ENCODE assay signal across 17 cellular contexts in genomic region chr18:32157580-32157979, GRCh38. TPM values are rescaled to one million over a fixed set of nuclear protein-coding genes. Genes with fewer than 3 reads are reported as not detected.
DNase-seq lines count a peak whose midpoint lies in the region; ATAC-seq and TF ChIP-seq lines count a peak whose summit lies in the region.
"Had no signal": no experiment of that assay in that cellular context is flagged by ENCODE, and none has a peak within 500 bp of the region (broad histone marks: within the 10 kb centered on the region; RNA-seq: fewer than 3 reads in every experiment).

No MANE protein-coding gene starts in this region.

- peak overlapping the region; percentile 50 for H3K4me3 Mint-ChIP-seq in T-helper 2 cell treated with Interferon-gamma antibody and Interleukin-4, amounts not matched to agents 5 μg/mL and 100 μg/mL, for 36 hours
- peak overlapping the region; percentile 57 for H3K4me3 Mint-ChIP-seq in chondrocyte (ENCODE audit: unreplicated experiment)

- peak overlapping the region; percentile 83 for H2AFZ ChIP-seq in OCI-LY3 (ENCODE audit: low read depth, low read length)
- peak overlapping the region; percentile 45 for H2AFZ ChIP-seq in parathyroid adenoma

- H3K9ac ChIP-seq in OCI-LY3 (ENCODE audit: low read length) (peak overlapping the region; percentile 32; the same call in 1 of the 2 replicates), parathyroid adenoma (no peak overlapping the region)

- TF ChIP-seq CTCF in OCI-LY3 (IDR thresholded peaks at IDR 0.05; ENCODE audit: low read depth, low read length) = no peak
- TF ChIP-seq CTCF in chondrocyte (IDR thresholded peaks at IDR 0.05) = no peak
- no peak for TF ChIP-seq CTCF in parathyroid adenoma (IDR thresholded peaks at IDR 0.05)
- no peak for TF ChIP-seq CTCF in vagina (IDR thresholded peaks at IDR 0.05)

- no peak for TF ChIP-seq POLR2A in vagina (IDR thresholded peaks at IDR 0.05)

- no peak for ATAC-seq in GM18870 (IDR thresholded peaks at IDR 0.05; ENCODE audit: unreplicated experiment)

- H3K9me3 ChIP-seq in OCI-LY3 (ENCODE audit: insufficient read depth, low read length) = no peaks in the 10 kb centered on the region
- H3K9me3 ChIP-seq in parathyroid adenoma (ENCODE audit: control insufficient read depth, low read length) = no peaks in the 10 kb centered on the region
- no peaks in the 10 kb centered on the region for H3K9me3 ChIP-seq in vagina
- H3K9me3 ChIP-seq: breast epithelium, neutrophil, right atrium auricular region, tibial artery had no signal

- H3K4me1 ChIP-seq in OCI-LY3 (ENCODE audit: low read length) (peaks cover 15% of the 10 kb centered on the region), parathyroid adenoma (no peaks in the 10 kb centered on the region), vagina (peaks cover 4% of the 10 kb centered on the region)
- H3K4me1 ChIP-seq: breast epithelium had no signal

- H3K27ac Mint-ChIP-seq in T-helper 2 cell treated with Interferon-gamma antibody and Interleukin-4, amounts not matched to agents 5 μg/mL and 100 μg/mL, for 36 hours = no peak overlapping the region
- no peak overlapping the region for H3K27ac Mint-ChIP-seq in chondrocyte (ENCODE audit: unreplicated experiment)
- H3K27ac Mint-ChIP-seq: activated naive CD4-positive, alpha-beta T cell treated with anti-CD3 and anti-CD28 coated beads, Interleukin-2, amount 50 U/mL, for 72 hours had no signal

- H3K27me3 ChIP-seq in OCI-LY3 (ENCODE audit: low read depth, low read length) = no peaks in the 10 kb centered on the region
- H3K27me3 ChIP-seq in parathyroid adenoma (ENCODE audit: control insufficient read depth, insufficient read depth, low read length) = no peaks in the 10 kb centered on the region
- no peaks in the 10 kb centered on the region for H3K27me3 ChIP-seq in vagina
- H3K27me3 ChIP-seq: breast epithelium, right atrium auricular region, tibial artery had no signal

- H3K36me3 ChIP-seq in OCI-LY3 (replicated peaks; ENCODE audit: low read depth, low read length) (peaks cover 6% of the 10 kb centered on the region), parathyroid adenoma (ENCODE audit: control insufficient read depth, insufficient read depth, low read length) (no peaks in the 10 kb centered on the region), vagina (no peaks in the 10 kb centered on the region)
- H3K36me3 ChIP-seq: breast epithelium, neutrophil, right atrium auricular region, tibial artery, WERI-Rb-1 had no signal

- no peaks in the 10 kb centered on the region for H3K79me2 ChIP-seq in OCI-LY3 (ENCODE audit: low read length)
- no peaks in the 10 kb centered on the region for H3K79me2 ChIP-seq in parathyroid adenoma

- H3K9me3 Mint-ChIP-seq in T-helper 2 cell treated with Interferon-gamma antibody and Interleukin-4, amounts not matched to agents 5 μg/mL and 100 μg/mL, for 36 hours = no peaks in the 10 kb centered on the region
- H3K9me3 Mint-ChIP-seq in chondrocyte (ENCODE audit: low read depth) = no peaks in the 10 kb centered on the region
- H3K9me3 Mint-ChIP-seq: activated naive CD4-positive, alpha-beta T cell treated with anti-CD3 and anti-CD28 coated beads, Interleukin-2, amount 50 U/mL, for 72 hours had no signal

- intact Hi-C loops in vagina (cut with DNase I) = loop anchor here (5.0 kb wide), 1 partner anchor 395 kb away; no protein-coding TSS in a partner anchor

- H3K27ac ChIP-seq in OCI-LY3 (ENCODE audit: low read length) = no peak overlapping the region
- H3K27ac ChIP-seq in parathyroid adenoma = no peak overlapping the region
- no peak overlapping the region for H3K27ac ChIP-seq in vagina
- H3K27ac ChIP-seq: breast epithelium, neutrophil, right atrium auricular region, tibial artery, WERI-Rb-1 had no signal

- peaks cover 12% of the 10 kb centered on the region for H3K4me1 Mint-ChIP-seq in T-helper 2 cell treated with Interferon-gamma antibody and Interleukin-4, amounts not matched to agents 5 μg/mL and 100 μg/mL, for 36 hours (ENCODE audit: low read depth)
- H3K4me1 Mint-ChIP-seq in chondrocyte (ENCODE audit: low read depth) = peaks cover 9% of the 10 kb centered on the region

- H4K20me1 ChIP-seq in OCI-LY3 (ENCODE audit: insufficient read depth, low read length) = no peaks in the 10 kb centered on the region

- no peaks in the 10 kb centered on the region for H3K36me3 Mint-ChIP-seq in T-helper 2 cell treated with Interferon-gamma antibody and Interleukin-4, amounts not matched to agents 5 μg/mL and 100 μg/mL, for 36 hours (ENCODE audit: low read depth)
- H3K36me3 Mint-ChIP-seq in chondrocyte (ENCODE audit: low read depth) = no peaks in the 10 kb centered on the region
- H3K36me3 Mint-ChIP-seq: activated CD4-positive, alpha-beta memory T cell treated with anti-CD3 and anti-CD28 coated beads for 36 hours; activated naive CD4-positive, alpha-beta T cell treated with anti-CD3 and anti-CD28 coated beads, Interleukin-2, amount 50 U/mL, for 72 hours had no signal

- H3K4me2 ChIP-seq in OCI-LY3 (ENCODE audit: low read length) (peak overlapping the region; percentile 96), parathyroid adenoma (ENCODE audit: low read length) (no peak overlapping the region)

- peaks cover 13% of the 10 kb centered on the region for H3K27me3 Mint-ChIP-seq in T-helper 2 cell treated with Interferon-gamma antibody and Interleukin-4, amounts not matched to agents 5 μg/mL and 100 μg/mL, for 36 hours (ENCODE audit: low read depth)
- H3K27me3 Mint-ChIP-seq in chondrocyte (ENCODE audit: low read depth) = peaks cover 6% of the 10 kb centered on the region

- no peak for DNase-seq in T-helper 2 cell treated with Interferon-gamma antibody and Interleukin-4, amounts not matched to agents 5 μg/mL and 100 μg/mL, for 36 hours (ENCODE audit: low spot score)
- DNase-seq in T-helper 2 cell = no peak
- DNase-seq in chondrocyte (ENCODE audit: low spot score) = no peak
- no peak for DNase-seq in vagina (ENCODE audit: extremely low spot score in 2 of 2)
- DNase-seq in stimulated activated CD4-positive, alpha-beta T cell treated with anti-CD3 and anti-CD28 coated beads, Interleukin-4, amount 100 ng/mL, for 24 hours = no peak

- H3K4me3 ChIP-seq in OCI-LY3 (ENCODE audit: low read length) = peak overlapping the region; percentile 74
- no peak overlapping the region for H3K4me3 ChIP-seq in parathyroid adenoma (ENCODE audit: low read depth, low read length)
- no peak overlapping the region for H3K4me3 ChIP-seq in vagina
- H3K4me3 ChIP-seq: right atrium auricular region had no signal

RNA-seq across cellular contexts. Expression of gene MEP1B, which starts 32.3 kb away (rescaled TPM):
- total RNA-seq in chondrocyte (not detected in 3 replicates), vagina (not detected)
- total RNA-seq: esophagus mucosa, glomerular endothelial cell, right atrium auricular region had no signal
